Comparison of ENCODE assay signal across 15 cellular contexts in the genomic region with DNA sequence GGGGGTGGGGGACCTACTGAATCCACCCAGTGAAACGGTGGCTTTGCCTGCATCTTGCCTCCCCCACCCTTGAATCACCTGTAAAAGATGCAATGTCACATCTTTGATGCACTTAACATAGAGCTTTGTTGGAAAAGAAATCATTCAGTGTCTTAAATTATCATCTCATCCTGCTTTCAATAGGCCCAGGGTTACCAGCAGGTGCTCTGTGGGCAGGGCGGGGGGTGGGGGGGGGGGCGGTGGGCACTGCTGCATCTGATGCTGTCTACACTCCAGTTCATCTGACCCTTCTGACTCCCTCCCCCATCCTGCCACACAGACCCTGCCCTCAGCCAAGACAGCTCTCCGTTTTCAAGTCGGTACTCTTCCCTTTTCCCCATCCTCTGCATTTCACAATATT. TPM values are rescaled to one million over a fixed set of nuclear protein-coding genes. Genes with fewer than 3 reads are reported as not detected.
DNase-seq lines count a peak whose midpoint lies in the region; ATAC-seq and TF ChIP-seq lines count a peak whose summit lies in the region.
"Had no signal": no experiment of that assay in that cellular context is flagged by ENCODE, and none has a peak within 500 bp of the region (broad histone marks: within the 10 kb centered on the region; RNA-seq: fewer than 3 reads in every experiment).

No MANE protein-coding gene starts in this region.

- no peak for ATAC-seq in CD4-positive, alpha-beta T cell (ENCODE audit: poor library complexity)
- no peak for ATAC-seq in naive thymus-derived CD4-positive, alpha-beta T cell
- no peak for ATAC-seq in gastrocnemius medialis
- ATAC-seq in HG02759 (IDR thresholded peaks at IDR 0.05; ENCODE audit: unreplicated experiment): no peak
- ATAC-seq: Panc1, pancreas had no signal

- DNase-seq in CD4-positive, alpha-beta T cell: no peak
- no peak for DNase-seq in activated CD4-positive, alpha-beta memory T cell treated with anti-CD3 and anti-CD28 coated beads for 36 hours
- no peak for DNase-seq in naive thymus-derived CD4-positive, alpha-beta T cell
- DNase-seq in SK-N-DZ (ENCODE audit: low spot score): no peak
- DNase-seq in gastrocnemius medialis: no peak
- DNase-seq: activated effector memory CD4-positive, alpha-beta T cell treated with anti-CD3 and anti-CD28 coated beads, Interleukin-2, amount 50 U/mL, for 16 hours; NCI-H446; pancreas; stomach; SW 1271 had no signal

- no peaks in the 10 kb centered on the region for H3K9me3 ChIP-seq in CD4-positive, alpha-beta T cell (ENCODE audit: control insufficient read depth, low read length)
- H3K9me3 ChIP-seq in DOHH2 (ENCODE audit: control insufficient read depth, insufficient read depth, low read length) (no peaks in the 10 kb centered on the region), gastrocnemius medialis (no peaks in the 10 kb centered on the region)
- no peaks in the 10 kb centered on the region for H3K9me3 ChIP-seq in naive thymus-derived CD4-positive, alpha-beta T cell (ENCODE audit: control insufficient read depth in 2 of 3, low read length in 3 of 3)
- H3K9me3 ChIP-seq: breast epithelium, pancreas, stomach had no signal

- in situ Hi-C loops in gastrocnemius medialis (cut with MboI; ENCODE audit: low sequenced_read_pairs in 4 of 4): no loop called here

- H3K36me3 ChIP-seq in DOHH2 (ENCODE audit: control insufficient read depth, low read length): peaks cover 17% of the 10 kb centered on the region
- peaks cover 0 to 11% (median 2%) of the 10 kb centered on the region in 3 experiments for H3K36me3 ChIP-seq in naive thymus-derived CD4-positive, alpha-beta T cell (ENCODE audit: control insufficient read depth in 2 of 3, insufficient read depth in 3 of 3, low read length in 3 of 3)
- no peaks in the 10 kb centered on the region for H3K36me3 ChIP-seq in gastrocnemius medialis
- H3K36me3 ChIP-seq: breast epithelium, pancreas had no signal

- H3K27me3 ChIP-seq in CD4-positive, alpha-beta T cell (ENCODE audit: control insufficient read depth, insufficient read depth, low read length): no peaks in the 10 kb centered on the region
- no peaks in the 10 kb centered on the region for H3K27me3 ChIP-seq in DOHH2 (ENCODE audit: control insufficient read depth, low read length)
- no peaks in the 10 kb centered on the region for H3K27me3 ChIP-seq in naive thymus-derived CD4-positive, alpha-beta T cell (ENCODE audit: control insufficient read depth in 2 of 2, insufficient read depth in 2 of 2, low read length in 2 of 2)
- no peaks in the 10 kb centered on the region for H3K27me3 ChIP-seq in gastrocnemius medialis
- H3K27me3 ChIP-seq: breast epithelium, pancreas, stomach had no signal

- H3K9me2 ChIP-seq in DOHH2 (replicated peaks; ENCODE audit: control insufficient read depth, low read length): no peaks in the 10 kb centered on the region

- POLR2A ChIA-PET in CD4-positive, alpha-beta T cell (lab: Charles Lee): interaction anchor here (0.9 to 36.2 kb wide), 11 partner anchors 11 to 59 kb away, joined by 3 to 1343 read pairs (median 14); a partner anchor contains a TSS
- POLR2A ChIA-PET in activated CD4-positive, alpha-beta memory T cell treated with anti-CD3 and anti-CD28 coated beads for 36 hours (lab: Charles Lee): interaction anchor here (1.0 to 18.2 kb wide), 10 partner anchors 9 to 109 kb away, joined by 3 to 237 read pairs (median 4); a partner anchor contains a TSS
- POLR2A ChIA-PET in naive thymus-derived CD4-positive, alpha-beta T cell (lab: Charles Lee): interaction anchor here (0.6 to 44.3 kb wide), 5 partner anchors 1 to 56 kb away, joined by 4 to 2417 read pairs (median 703); a partner anchor contains a TSS

- no peaks in the 10 kb centered on the region; the same call in 1 of the 2 replicates for H3K79me2 ChIP-seq in DOHH2 (ENCODE audit: control insufficient read depth, low read length)

- H3K9me3 Mint-ChIP-seq in CD4-positive, alpha-beta T cell: no peaks in the 10 kb centered on the region
- H3K9me3 Mint-ChIP-seq in activated CD4-positive, alpha-beta memory T cell treated with anti-CD3 and anti-CD28 coated beads for 36 hours: no peaks in the 10 kb centered on the region
- no peaks in the 10 kb centered on the region for H3K9me3 Mint-ChIP-seq in naive thymus-derived CD4-positive, alpha-beta T cell

- peak overlapping the region; percentile 99 for H3K27ac Mint-ChIP-seq in CD4-positive, alpha-beta T cell
- peak overlapping the region; percentile 91 for H3K27ac Mint-ChIP-seq in activated CD4-positive, alpha-beta memory T cell treated with anti-CD3 and anti-CD28 coated beads for 36 hours
- peak overlapping the region; percentile 90 to 100 (median 96) for H3K27ac Mint-ChIP-seq in naive thymus-derived CD4-positive, alpha-beta T cell

- intact Hi-C loops in CD4-positive, alpha-beta T cell (cut with DNase I, micrococcal nuclease): no loop called here
- intact Hi-C loops in activated CD4-positive, alpha-beta memory T cell treated with anti-CD3 and anti-CD28 coated beads for 36 hours (cut with micrococcal nuclease): no loop called here
- intact Hi-C loops in naive thymus-derived CD4-positive, alpha-beta T cell (cut with micrococcal nuclease): no loop called here
- intact Hi-C loops in gastrocnemius medialis (cut with DNase I; ENCODE audit: low total_unique reads): no loop called here

- CTCF ChIA-PET in CD4-positive, alpha-beta T cell (lab: Charles Lee): interaction anchor here (1.4 kb wide), 1 partner anchor 33 kb away, joined by 6 read pairs; no protein-coding TSS in a partner anchor
- CTCF ChIA-PET in activated CD4-positive, alpha-beta memory T cell treated with anti-CD3 and anti-CD28 coated beads for 36 hours (lab: Charles Lee): interaction anchor here (0.9 to 2.0 kb wide), 3 partner anchors 23 to 34 kb away, joined by 3 to 8 read pairs (median 5); no protein-coding TSS in a partner anchor
- CTCF ChIA-PET in naive thymus-derived CD4-positive, alpha-beta T cell (lab: Charles Lee): interaction anchor here (0.9 to 3.2 kb wide), 9 partner anchors 9 to 34 kb away, joined by 3 to 17 read pairs (median 5); no protein-coding TSS in a partner anchor

- no peak for TF ChIP-seq CTCF in CD4-positive, alpha-beta T cell (IDR thresholded peaks at IDR 0.05)
- TF ChIP-seq CTCF in DOHH2 (IDR thresholded peaks at IDR 0.05; ENCODE audit: low read depth, low read length, poor library complexity, severe bottlenecking) (no peak), gastrocnemius medialis (IDR thresholded peaks at IDR 0.05 in 4 of 5, conservative IDR thresholded peaks at IDR 0.05 in 1 of 5) (no peak)

- H3K27me3 Mint-ChIP-seq in CD4-positive, alpha-beta T cell: no peaks in the 10 kb centered on the region
- H3K27me3 Mint-ChIP-seq in activated CD4-positive, alpha-beta memory T cell treated with anti-CD3 and anti-CD28 coated beads for 36 hours: no peaks in the 10 kb centered on the region
- H3K27me3 Mint-ChIP-seq in naive thymus-derived CD4-positive, alpha-beta T cell: no peaks in the 10 kb centered on the region

- H3K4me1 Mint-ChIP-seq in CD4-positive, alpha-beta T cell (ENCODE audit: low read depth): peaks cover 87% of the 10 kb centered on the region
- H3K4me1 Mint-ChIP-seq in activated CD4-positive, alpha-beta memory T cell treated with anti-CD3 and anti-CD28 coated beads for 36 hours (ENCODE audit: low read depth): peaks cover 87% of the 10 kb centered on the region
- H3K4me1 Mint-ChIP-seq in naive thymus-derived CD4-positive, alpha-beta T cell: peaks cover 41 to 90% (median 88%) of the 10 kb centered on the region in 7 donors

- H4K20me1 ChIP-seq in DOHH2 (ENCODE audit: control insufficient read depth, insufficient read depth, low read depth, low read length): no peaks in the 10 kb centered on the region

- H3F3A ChIP-seq in DOHH2 (ENCODE audit: control insufficient read depth, insufficient read depth): peaks cover 30% of the 10 kb centered on the region

- peaks cover 92% of the 10 kb centered on the region for H3K4me1 ChIP-seq in DOHH2 (ENCODE audit: control insufficient read depth, low read length)
- H3K4me1 ChIP-seq in naive thymus-derived CD4-positive, alpha-beta T cell (ENCODE audit: control insufficient read depth in 2 of 2, insufficient read depth in 2 of 2, low read length in 2 of 2): peaks cover 59 to 76% of the 10 kb centered on the region in 2 donors
- peaks cover 0 to 1% of the 10 kb centered on the region in 2 donors for H3K4me1 ChIP-seq in gastrocnemius medialis
- H3K4me1 ChIP-seq: breast epithelium, pancreas had no signal

- peak overlapping the region; percentile 49 for H3K4me3 Mint-ChIP-seq in CD4-positive, alpha-beta T cell
- no peak overlapping the region for H3K4me3 Mint-ChIP-seq in activated CD4-positive, alpha-beta memory T cell treated with anti-CD3 and anti-CD28 coated beads for 36 hours
- peak overlapping the region; percentile 4 to 73 (median 50) for H3K4me3 Mint-ChIP-seq in naive thymus-derived CD4-positive, alpha-beta T cell

- peaks cover 51% of the 10 kb centered on the region for H3K36me3 Mint-ChIP-seq in CD4-positive, alpha-beta T cell (ENCODE audit: low read depth)
- H3K36me3 Mint-ChIP-seq in activated CD4-positive, alpha-beta memory T cell treated with anti-CD3 and anti-CD28 coated beads for 36 hours: peaks cover 67% of the 10 kb centered on the region
- peaks cover 0 to 56% (median 13%) of the 10 kb centered on the region in 5 donors for H3K36me3 Mint-ChIP-seq in naive thymus-derived CD4-positive, alpha-beta T cell

- peak overlapping the region; percentile 93 for H3K27ac ChIP-seq in CD4-positive, alpha-beta T cell (ENCODE audit: low read depth, low read length)
- H3K27ac ChIP-seq in DOHH2 (ENCODE audit: low read depth, low read length) (peak overlapping the region; percentile 94), gastrocnemius medialis (no peak overlapping the region)
- peak overlapping the region; percentile 95 for H3K27ac ChIP-seq in naive thymus-derived CD4-positive, alpha-beta T cell (ENCODE audit: low read depth, low read length)
- H3K27ac ChIP-seq: breast epithelium, pancreas, stomach had no signal

- H3K4me2 ChIP-seq in DOHH2 (ENCODE audit: low read length): peak overlapping the region; percentile 95

- H3K4me3 ChIP-seq in DOHH2 (ENCODE audit: low read length): peak overlapping the region; percentile 67
- no peak overlapping the region for H3K4me3 ChIP-seq in naive thymus-derived CD4-positive, alpha-beta T cell (ENCODE audit: low read length)
- no peak overlapping the region for H3K4me3 ChIP-seq in gastrocnemius medialis
- H3K4me3 ChIP-seq: breast epithelium, pancreas, skin epidermis, stomach had no signal

- TF ChIP-seq POLR2A in gastrocnemius medialis (IDR thresholded peaks at IDR 0.05): no peak

RNA-seq across cellular contexts. Expression of a gene that starts 24.3 kb away (rescaled TPM):
- total RNA-seq in CD4-positive, alpha-beta T cell: 10 to 100 TPM; 60.3 to 61.7 TPM
- total RNA-seq in activated CD4-positive, alpha-beta memory T cell treated with anti-CD3 and anti-CD28 coated beads for 36 hours: 100 to 1,000 TPM; 124 TPM
- 100 to 1,000 TPM in 2 of 5 experiments, 10 to 100 TPM in 3; 58.7 to 131 (median 98.2) TPM for total RNA-seq in naive thymus-derived CD4-positive, alpha-beta T cell
- polyA plus RNA-seq in naive thymus-derived CD4-positive, alpha-beta T cell: 1 to 10 TPM; 3.7 to 6.6 TPM
- 0.73 and 0.99 TPM in 2 replicates for polyA plus RNA-seq in SK-N-DZ (2014; cell fraction: cytosol; rRNA removed)
- polyA plus RNA-seq in SK-N-DZ (2014; cell fraction: nucleus; rRNA removed): 2.5 and 4.3 TPM in 2 replicates
- total RNA-seq in gastrocnemius medialis: 1 to 10 TPM in 1 of 4 donors, under 1 TPM in 3; 0.42 to 1.6 (median 0.77) TPM

RNA-seq across cellular contexts. Expression of a gene that starts 25.3 kb away (rescaled TPM):
- 10 to 100 TPM; 60.3 to 63.0 TPM for total RNA-seq in CD4-positive, alpha-beta T cell
- 100 to 1,000 TPM; 183 to 189 TPM for total RNA-seq in activated CD4-positive, alpha-beta memory T cell treated with anti-CD3 and anti-CD28 coated beads for 36 hours
- 100 to 1,000 TPM in 3 of 5 experiments, 10 to 100 TPM in 2; 65.9 to 271 (median 197) TPM for total RNA-seq in naive thymus-derived CD4-positive, alpha-beta T cell
- polyA plus RNA-seq in naive thymus-derived CD4-positive, alpha-beta T cell: 10 to 100 TPM; 13.1 to 16.5 TPM
- polyA plus RNA-seq in SK-N-DZ (2014; cell fraction: cytosol; rRNA removed): 26.9 and 29.8 TPM in 2 replicates
- 66.0 and 92.0 TPM in 2 replicates for polyA plus RNA-seq in SK-N-DZ (2014; cell fraction: nucleus; rRNA removed)
- total RNA-seq in gastrocnemius medialis: 10 to 100 TPM in 2 of 4 donors, 1 to 10 TPM in 2; 9.2 to 12.5 (median 10.8) TPM

RNA-seq across cellular contexts. Expression of a gene that starts 59.6 kb away (rescaled TPM):
- total RNA-seq in CD4-positive, alpha-beta T cell: 10 to 100 TPM; 35.4 to 44.3 TPM
- 10 to 100 TPM; 69.7 to 71.0 TPM for total RNA-seq in activated CD4-positive, alpha-beta memory T cell treated with anti-CD3 and anti-CD28 coated beads for 36 hours
- 10 to 100 TPM; 33.5 to 63.9 (median 44.0) TPM for total RNA-seq in naive thymus-derived CD4-positive, alpha-beta T cell
- polyA plus RNA-seq in naive thymus-derived CD4-positive, alpha-beta T cell: 10 to 100 TPM; 22.3 to 29.2 TPM
- 9.0 and 10.6 TPM in 2 replicates for polyA plus RNA-seq in SK-N-DZ (2014; cell fraction: cytosol; rRNA removed)
- 6.4 and 7.2 TPM in 2 replicates for polyA plus RNA-seq in SK-N-DZ (2014; cell fraction: nucleus; rRNA removed)
- total RNA-seq in gastrocnemius medialis: 10 to 100 TPM in 3 of 4 donors, 1 to 10 TPM in 1; 9.3 to 35.3 (median 12.6) TPM

Comparison
In these comparisons a context has a peak if more than half of its experiments do, and no peak if none do; other contexts are left out.
1. H3K27ac ChIP-seq: peak in CD4-positive, alpha-beta T cell (single experiment), DOHH2 (single experiment) and naive thymus-derived CD4-positive, alpha-beta T cell (single experiment); none in gastrocnemius medialis (0 of 4).
2. RNA of a gene that starts 24.3 kb away (total RNA-seq): 124 TPM in activated CD4-positive, alpha-beta memory T cell treated with anti-CD3 and anti-CD28 coated beads for 36 hours, 58.7 to 131 TPM in naive thymus-derived CD4-positive, alpha-beta T cell and 60.3 to 61.7 TPM in CD4-positive, alpha-beta T cell; 0.42 to 1.6 TPM in gastrocnemius medialis; every median in the first group is over 10 times any median in the second.
3. RNA of a gene that starts 25.3 kb away (total RNA-seq): 65.9 to 271 TPM in naive thymus-derived CD4-positive, alpha-beta T cell, 183 to 189 TPM in activated CD4-positive, alpha-beta memory T cell treated with anti-CD3 and anti-CD28 coated beads for 36 hours and 60.3 to 63.0 TPM in CD4-positive, alpha-beta T cell; 9.2 to 12.5 TPM in gastrocnemius medialis; every median in the first group is over 4 times any median in the second.
4. Peak in every context shown above with its lines, with median percentiles within 50 percentile points of each other: H3K27ac Mint-ChIP-seq.